1 cellular context compared by ENCODE assay signal in genomic region chr1:22271847-22272801, GRCh38.
A peak's percentile ranks its signal among the peaks of the same experiment; 100 is the strongest.
TF ChIP-seq lines count a peak whose summit lies in the region.

No MANE protein-coding gene starts in this region.

TF ChIP-seq in HEK293, 187 proteins besides CTCF, POLR2A, EP300 and RAD21 (continued from another document):
- TF ChIP-seq PRDM4 (tag by site-specific recombination; IDR thresholded peaks at IDR 0.05) (no peak), ZNF843 (tag by site-specific recombination; IDR thresholded peaks at IDR 0.05) (no peak), ZFP41 (tag by site-specific recombination; IDR thresholded peaks at IDR 0.05; ENCODE audit: borderline replicate concordance) (no peak), ZNF221 (tag by site-specific recombination; IDR thresholded peaks at IDR 0.05; ENCODE audit: borderline replicate concordance) (no peak), SETDB1 (IDR thresholded peaks at IDR 0.05; ENCODE audit: insufficient read length, low read length) (no peak), ZNF274 (IDR thresholded peaks at IDR 0.05; ENCODE audit: low read length) (no peak), ZNF274 (tag by site-specific recombination; IDR thresholded peaks at IDR 0.05; ENCODE audit: borderline replicate concordance) (no peak), ZNF114 (tag by site-specific recombination; IDR thresholded peaks at IDR 0.05) (no peak), ZFP3 (tag by site-specific recombination; IDR thresholded peaks at IDR 0.05; ENCODE audit: low read depth) (no peak), ZNF26 (tag by site-specific recombination; IDR thresholded peaks at IDR 0.05) (no peak), PRDM2 (tag by site-specific recombination; IDR thresholded peaks at IDR 0.05; ENCODE audit: borderline replicate concordance) (no peak), INSM2 (tag by site-specific recombination; IDR thresholded peaks at IDR 0.05) (no peak), SP2 (tag by site-specific recombination; IDR thresholded peaks at IDR 0.05) (no peak), ZNF211 (tag by site-specific recombination; IDR thresholded peaks at IDR 0.05; ENCODE audit: low read depth) (no peak), ZSCAN16 (tag by site-specific recombination; IDR thresholded peaks at IDR 0.05) (no peak), ZNF473 (tag by site-specific recombination; IDR thresholded peaks at IDR 0.05) (no peak), KLF17 (tag by site-specific recombination; IDR thresholded peaks at IDR 0.05) (peak; percentile 27; the same call in 1 of the 2 replicates), PRDM1 (tag by site-specific recombination; IDR thresholded peaks at IDR 0.05) (peak; percentile 45; the same call in 1 of the 2 replicates), ZNF16 (tag by site-specific recombination; IDR thresholded peaks at IDR 0.05; ENCODE audit: low read depth) (no peak), ZBTB1 (tag by site-specific recombination; IDR thresholded peaks at IDR 0.05) (no peak), ZNF19 (tag by site-specific recombination; IDR thresholded peaks at IDR 0.05; ENCODE audit: low read depth) (no peak), YY1 (tag by site-specific recombination; IDR thresholded peaks at IDR 0.05) (no peak), ZNF518A (tag by site-specific recombination; conservative IDR thresholded peaks at IDR 0.05; ENCODE audit: low read depth) (no peak), ZNF155 (tag by site-specific recombination; IDR thresholded peaks at IDR 0.05) (no peak), ZNF24 (tag by site-specific recombination; IDR thresholded peaks at IDR 0.05) (peak; percentile 99), BCL11B (tag by site-specific recombination; IDR thresholded peaks at IDR 0.05; ENCODE audit: low read depth) (no peak), ZNF423 (tag by site-specific recombination; IDR thresholded peaks at IDR 0.05) (no peak), ZNF658 (tag by site-specific recombination; IDR thresholded peaks at IDR 0.05) (no peak), ZNF398 (tag by site-specific recombination; IDR thresholded peaks at IDR 0.05) (no peak), ZNF645 (tag by site-specific recombination; IDR thresholded peaks at IDR 0.05) (no peak), ZNF654 (tag by site-specific recombination; IDR thresholded peaks at IDR 0.05; ENCODE audit: low read depth) (no peak), ZNF23 (tag by site-specific recombination; IDR thresholded peaks at IDR 0.05; ENCODE audit: borderline replicate concordance) (no peak), ZNF335 (tag by site-specific recombination; conservative IDR thresholded peaks at IDR 0.05) (no peak), ZNF639 (tag by site-specific recombination; IDR thresholded peaks at IDR 0.05) (no peak), ZNF146 (tag by site-specific recombination; IDR thresholded peaks at IDR 0.05) (no peak)
